In the genomic region with DNA sequence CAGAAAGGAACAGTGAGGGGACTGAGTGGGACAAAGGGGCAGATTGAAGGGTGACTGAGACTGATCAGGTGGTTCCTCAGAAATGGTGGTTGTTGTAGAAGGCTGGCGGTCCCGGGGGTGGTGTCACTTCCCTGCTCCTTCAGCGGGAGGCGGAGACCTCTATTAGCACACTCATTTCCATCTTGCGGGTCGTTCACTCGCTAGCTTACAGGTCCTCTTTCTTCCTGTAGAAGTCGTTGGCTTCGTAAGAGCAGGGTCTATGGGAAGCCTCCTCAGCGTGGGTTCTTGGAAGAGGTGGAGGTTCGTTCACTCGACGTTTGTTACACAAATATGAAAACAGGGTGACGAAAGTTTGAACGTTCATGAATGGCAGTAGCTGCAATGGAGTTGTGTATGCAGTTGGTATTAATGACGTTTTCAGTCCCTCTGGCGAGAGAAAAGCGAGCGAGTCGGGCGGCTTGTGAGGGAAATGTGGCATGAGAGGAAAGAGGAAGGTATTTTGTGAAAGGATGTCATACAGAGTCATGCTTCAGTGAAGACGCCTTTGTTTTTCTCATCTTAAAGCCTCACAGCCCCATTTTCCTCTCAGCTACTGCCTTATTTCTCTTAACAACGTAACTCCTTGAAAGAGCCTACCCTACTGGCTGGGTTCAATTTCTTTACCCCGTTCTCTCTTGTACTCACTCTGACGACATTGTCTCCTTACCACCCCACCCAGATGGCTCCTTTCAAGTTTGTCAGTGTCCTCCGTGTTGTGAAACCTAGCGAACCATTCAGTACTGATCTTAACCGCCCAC, we compare ENCODE assay signal across 8 cellular contexts. TPM values are rescaled to one million over a fixed set of nuclear protein-coding genes. Genes with fewer than 3 reads are reported as not detected.
DNase-seq lines count a peak whose midpoint lies in the region; ATAC-seq, FAIRE-seq and TF ChIP-seq lines count a peak whose summit lies in the region.

No MANE protein-coding gene starts in this region.

- no peaks in the 10 kb centered on the region for H3K79me2 ChIP-seq in GM12878 (ENCODE audit: control insufficient read depth, insufficient read depth, low read length)

- POLR2A ChIA-PET in GM12878 (lab: Charles Lee) = interaction anchor here (0.6 to 1.4 kb wide), 17 partner anchors 37 to 1585 kb away, joined by 3 to 6 read pairs (median 3); a partner anchor contains a TSS

- ATAC-seq in GM21576 (IDR thresholded peaks at IDR 0.05; ENCODE audit: unreplicated experiment) (peak; percentile 39), GM12878 (peak; percentile 65)

- TSS peak; percentile 83 for BruUV-seq in GM12878 (replicated peaks; lab: Mats Ljungman, UMichigan)

- no peak for TF ChIP-seq RAD21 in GM12878 (IDR thresholded peaks at IDR 0.05; ENCODE audit: insufficient read depth, low read depth, low read length)

- no peak for TF ChIP-seq CTCF in LNCaP clone FGC (IDR thresholded peaks at IDR 0.05; ENCODE audit: control insufficient read depth, extremely low read depth, insufficient read depth)
- TF ChIP-seq CTCF in GM12878 (IDR thresholded peaks at IDR 0.05 in 2 of 3, conservative IDR thresholded peaks at IDR 0.05 in 1 of 3; ENCODE audit: control insufficient read depth in 2 of 3, extremely low read depth in 1 of 3, insufficient read depth in 1 of 3, low read depth in 3 of 3, low read length in 3 of 3) = no peak

- FAIRE-seq in GM12878 (lab: Jason Lieb, UNC) = peak; percentile 44

- TF ChIP-seq EP300 in GM12878 (IDR thresholded peaks at IDR 0.05; ENCODE audit: borderline replicate concordance in 1 of 2, control insufficient read depth in 1 of 2, low read depth in 2 of 2, low read length in 2 of 2) = 0 out of 4 replicates have a peak, but pooled peaks of 1 of the 2 experiments have one; percentile 21

- under 1% methylated on average over 28 of the region's 28 CpGs for whole genome bisulfite sequencing in GM12878 (ENCODE audit: insufficient coverage, insufficient replicate concordance, low lambda C conversion rate, missing lambda C conversion rate)

- peak overlapping the region; percentile 100 for H3K4me2 ChIP-seq in GM12878 (ENCODE audit: control insufficient read depth, insufficient read depth)

- no peaks in the 10 kb centered on the region for H3K27me3 ChIP-seq in GM12878 (replicated peaks in 1 of 2; ENCODE audit: control insufficient read depth in 2 of 2, insufficient read depth in 2 of 2, low read length in 1 of 2)

- no peak for TF ChIP-seq POLR2A in GM12878 (IDR thresholded peaks at IDR 0.05; ENCODE audit: low read depth, low read length)

- peaks cover 10% of the 10 kb centered on the region; the same call in 1 of the 2 replicates for H3K4me1 ChIP-seq in GM12878 (ENCODE audit: control insufficient read depth, insufficient read depth, low read length)

- CTCF ChIA-PET in GM12878 (lab: Yijun Ruan, JAX) = interaction anchor here (1.1 to 5.0 kb wide), 7 partner anchors 9 to 292 kb away, joined by 4 to 32 read pairs (median 5); no protein-coding TSS in a partner anchor

- peak overlapping the region; percentile 51 for H3K4me3 ChIP-seq in LNCaP clone FGC (ENCODE audit: low read depth, low read length)
- H3K4me3 ChIP-seq in GM12878 = peak overlapping the region; percentile 76

- peak overlapping the region; percentile 86 for H3K9ac ChIP-seq in GM12878 (ENCODE audit: control insufficient read depth, insufficient read depth, low read length)

- SMC1A ChIA-PET in GM12878 (lab: Charles Lee; ENCODE audit: uncharacterized antibody, unreplicated experiment) = interaction anchor here (0.8 to 2.2 kb wide), 12 partner anchors 9 to 291 kb away, joined by 3 to 8 read pairs (median 4); a partner anchor contains a TSS

- in situ Hi-C loops in G401 (cut with HindIII; ENCODE audit: low sequenced_read_pairs) (no loop called here), GM12878 (cut with MboI) (loop anchor here (10.0 kb wide), 1 partner anchor 290 kb away; no protein-coding TSS in a partner anchor)

- RAD21 ChIA-PET in GM12878 (lab: Charles Lee; ENCODE audit: unreplicated experiment) = interaction anchor here (1.0 to 1.5 kb wide), 5 partner anchors 9 to 292 kb away, joined by 3 to 15 read pairs (median 4); no protein-coding TSS in a partner anchor

- H3K9me3 ChIP-seq in GM12878 (replicated peaks; ENCODE audit: control insufficient read depth, insufficient read depth, low read length) = peaks cover 1% of the 10 kb centered on the region; the same call in 2 of the 3 replicates

- H3K36me3 ChIP-seq in GM12878 (ENCODE audit: control insufficient read depth in 2 of 2, insufficient read depth in 2 of 2, low read length in 1 of 2) = no peaks in the 10 kb centered on the region

- H3K27ac ChIP-seq in GM12878 (ENCODE audit: control insufficient read depth, insufficient read depth) = peak overlapping the region; percentile 91

- peak overlapping the region; percentile 97 for H2AFZ ChIP-seq in GM12878 (ENCODE audit: control insufficient read depth, low read depth, low read length)

- no peaks in the 10 kb centered on the region for H4K20me1 ChIP-seq in GM12878 (ENCODE audit: control insufficient read depth, insufficient read depth)

- DNase-seq in G401 (ENCODE audit: low spot score) (peak; percentile 8), LNCaP clone FGC (ENCODE audit: low read depth) (no peak), T-helper 1 cell (peak; percentile 15 to 55 (median 47)), GM12878 (ENCODE audit: low read depth, low spot score) (peak; percentile 53), iPS-NIHi7 (ENCODE audit: extremely low spot score) (peak; percentile 34), foreskin melanocyte (no peak)
- peak in 2 of 3 donors; percentile 38 to 39 for DNase-seq in stimulated activated CD4-positive, alpha-beta T cell treated with anti-CD3 and anti-CD28 coated beads, Interleukin-12 subunit alpha, Interleukin-12 subunit beta, amount 100 ng/mL, for 48 hours (ENCODE audit: low read depth in 2 of 3, low spot score in 1 of 3)

- intact Hi-C loops in GM12878 (cut with micrococcal nuclease; ENCODE audit: unreplicated experiment) = no loop called here

TF ChIP-seq in GM12878, 131 proteins besides CTCF, POLR2A, EP300 and RAD21 (continues in another document):
- TF ChIP-seq FOS (IDR thresholded peaks at IDR 0.05; ENCODE audit: borderline replicate concordance, extremely low read depth, insufficient read length) (no peak), RCOR1 (conservative IDR thresholded peaks at IDR 0.05; ENCODE audit: low read depth, low read length) (no peak), NR2C1 (IDR thresholded peaks at IDR 0.05) (no peak), POLR2AphosphoS5 (IDR thresholded peaks at IDR 0.05; ENCODE audit: low read length) (peak; percentile 74), SRF (IDR thresholded peaks at IDR 0.05; ENCODE audit: low read depth in 2 of 2, low read length in 2 of 2) (no peak), KAT2A (conservative IDR thresholded peaks at IDR 0.05; ENCODE audit: control insufficient read depth, low read depth, low read length) (no peak), CHD2 (IDR thresholded peaks at IDR 0.05; ENCODE audit: borderline replicate concordance, low read depth, low read length) (no peak), RBBP5 (conservative IDR thresholded peaks at IDR 0.05) (no peak)
- TF ChIP-seq, protein P1, sequence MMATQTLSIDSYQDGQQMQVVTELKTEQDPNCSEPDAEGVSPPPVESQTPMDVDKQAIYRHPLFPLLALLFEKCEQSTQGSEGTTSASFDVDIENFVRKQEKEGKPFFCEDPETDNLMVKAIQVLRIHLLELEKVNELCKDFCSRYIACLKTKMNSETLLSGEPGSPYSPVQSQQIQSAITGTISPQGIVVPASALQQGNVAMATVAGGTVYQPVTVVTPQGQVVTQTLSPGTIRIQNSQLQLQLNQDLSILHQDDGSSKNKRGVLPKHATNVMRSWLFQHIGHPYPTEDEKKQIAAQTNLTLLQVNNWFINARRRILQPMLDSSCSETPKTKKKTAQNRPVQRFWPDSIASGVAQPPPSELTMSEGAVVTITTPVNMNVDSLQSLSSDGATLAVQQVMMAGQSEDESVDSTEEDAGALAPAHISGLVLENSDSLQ (IDR thresholded peaks at IDR 0.05) = peak; percentile 44; the same call in 1 of the 2 replicates
- TF ChIP-seq, protein P2, sequence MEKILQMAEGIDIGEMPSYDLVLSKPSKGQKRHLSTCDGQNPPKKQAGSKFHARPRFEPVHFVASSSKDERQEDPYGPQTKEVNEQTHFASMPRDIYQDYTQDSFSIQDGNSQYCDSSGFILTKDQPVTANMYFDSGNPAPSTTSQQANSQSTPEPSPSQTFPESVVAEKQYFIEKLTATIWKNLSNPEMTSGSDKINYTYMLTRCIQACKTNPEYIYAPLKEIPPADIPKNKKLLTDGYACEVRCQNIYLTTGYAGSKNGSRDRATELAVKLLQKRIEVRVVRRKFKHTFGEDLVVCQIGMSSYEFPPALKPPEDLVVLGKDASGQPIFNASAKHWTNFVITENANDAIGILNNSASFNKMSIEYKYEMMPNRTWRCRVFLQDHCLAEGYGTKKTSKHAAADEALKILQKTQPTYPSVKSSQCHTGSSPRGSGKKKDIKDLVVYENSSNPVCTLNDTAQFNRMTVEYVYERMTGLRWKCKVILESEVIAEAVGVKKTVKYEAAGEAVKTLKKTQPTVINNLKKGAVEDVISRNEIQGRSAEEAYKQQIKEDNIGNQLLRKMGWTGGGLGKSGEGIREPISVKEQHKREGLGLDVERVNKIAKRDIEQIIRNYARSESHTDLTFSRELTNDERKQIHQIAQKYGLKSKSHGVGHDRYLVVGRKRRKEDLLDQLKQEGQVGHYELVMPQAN (conservative IDR thresholded peaks at IDR 0.05) = peak; percentile 35; the same call in 1 of the 2 replicates

RNA-seq across cellular contexts. Expression of a gene that starts 0.7 kb away (rescaled TPM):
- total RNA-seq in G401 (2014; rRNA removed; shearing (Covaris generic)) = not detected in 2 replicates
- 56.3 and 63.3 TPM in 2 replicates for total RNA-seq in GM12878 (2013; cell fraction: nucleolus; rRNA removed)
- total RNA-seq in GM12878 (2014; rRNA removed) (4.5 and 8.3 TPM in 2 replicates), GM12878 (2014; rRNA removed; fragmentation: Illumina TruSeq; extraction: Trizol) (7.3 and 8.7 TPM in 2 replicates), GM12878 (2021) (6.6 and 6.8 TPM in 2 replicates)
- polyA plus RNA-seq in GM12878 (2011; ENCODE audit: low read depth) = 1.1 TPM
- polyA plus RNA-seq in GM12878 (2011; rRNA removed) (2.3 and 4.2 TPM in 2 replicates), GM12878 (2014; fragmentation: Illumina TruSeq; extraction: Trizol) (4.3 and 5.5 TPM in 2 replicates), GM12878 (2014; fragmentation: Nextera tagmentation; extraction: Ambion mirVana) (1 to 10 TPM in 1 of 2 experiments, under 1 TPM in 1; 0.90 to 1.9 TPM), GM12878 (2014; rRNA removed) (2.7 and 5.6 TPM in 2 replicates), GM12878 (2016; fragmentation: Nextera tagmentation; extraction: Ambion mirVana) (1 to 10 TPM; 5.7 to 7.8 TPM)
- 0.45 and 0.52 TPM in 2 replicates for polyA plus RNA-seq in GM12878 (2011; cell fraction: cytosol; rRNA removed)
- 3.0 and 3.8 TPM in 2 replicates for polyA plus RNA-seq in GM12878 (2011; cell fraction: nucleus; rRNA removed)
- polyA plus RNA-seq in GM12878 (2012) = 3.3 and 3.7 TPM in 2 replicates
- polyA minus RNA-seq in GM12878 (2011; rRNA and poly(A)+ RNA removed) = 2.0 and 5.6 TPM in 2 replicates
- polyA minus RNA-seq in GM12878 (2011; cell fraction: cytosol; rRNA and poly(A)+ RNA removed) = 0.40 and 0.94 TPM in 2 replicates
- polyA minus RNA-seq in GM12878 (2011; cell fraction: nucleus; rRNA and poly(A)+ RNA removed) = 4.1 and 6.8 TPM in 2 replicates

Comparison
In these comparisons a context has a peak if more than half of its experiments do, and no peak if none do; other contexts are left out.
1. DNase-seq: peak in G401 (single experiment), T-helper 1 cell (5 of 5), GM12878 (single experiment), iPS-NIHi7 (single experiment) and stimulated activated CD4-positive, alpha-beta T cell treated with anti-CD3 and anti-CD28 coated beads, Interleukin-12 subunit alpha, Interleukin-12 subunit beta, amount 100 ng/mL, for 48 hours (2 of 3); none in LNCaP clone FGC (single experiment) and foreskin melanocyte (single experiment).